In genomic region chr14:80942158-80942738, GRCh38 we compare ENCODE assay signal across 1 cellular context.
TF ChIP-seq lines count a peak whose summit lies in the region.

No MANE protein-coding gene starts in this region.

TF ChIP-seq in K562, 482 proteins besides CTCF, POLR2A, EP300 and RAD21:
- TF ChIP-seq SPI1 (IDR thresholded peaks at IDR 0.05; ENCODE audit: borderline replicate concordance, low read depth, low read length), result peak; percentile 56; the same call in 1 of the 2 replicates
- TF ChIP-seq FOXJ2 (tag; IDR thresholded peaks at IDR 0.05), result 0 out of 2 replicates have a peak, but pooled peaks have one; percentile 5
- 0 out of 2 replicates have a peak, but pooled peaks have one; percentile 13 for TF ChIP-seq NFRKB (IDR thresholded peaks at IDR 0.05; ENCODE audit: low read depth)
- TF ChIP-seq ZNF197 (CRISPR knock-in tag; IDR thresholded peaks at IDR 0.05; ENCODE audit: low read depth), result 0 out of 2 replicates have a peak, but pooled peaks have one; percentile 8
- no peak for TF ChIP-seq RFX7 (CRISPR knock-in tag; IDR thresholded peaks at IDR 0.05)
- no peak for TF ChIP-seq ZBTB34 (CRISPR knock-in tag; IDR thresholded peaks at IDR 0.05)
